Comparison of ENCODE assay signal across 27 cellular contexts in the genomic region with DNA sequence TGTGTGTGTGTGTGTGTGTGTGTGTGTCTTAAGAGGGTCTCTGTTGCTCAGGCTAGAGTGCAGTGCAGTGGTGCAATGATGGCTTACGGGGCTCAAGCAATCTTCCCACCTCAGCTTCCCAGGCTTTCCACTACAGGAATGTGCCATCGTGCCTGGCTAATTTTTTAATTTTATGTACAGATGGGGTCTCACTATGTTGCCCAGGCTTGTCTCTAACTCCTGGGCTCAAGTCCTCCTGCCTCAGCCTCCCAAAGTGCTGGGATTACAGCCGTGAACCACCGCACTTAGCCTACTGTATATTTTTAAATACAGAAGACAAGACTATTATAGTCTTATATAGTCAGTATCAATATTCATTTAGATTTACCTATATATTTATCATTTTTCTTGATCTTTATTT.
"Had no signal": no experiment of that assay in that cellular context is flagged by ENCODE, and none has a peak within 500 bp of the region (broad histone marks: within the 10 kb centered on the region; RNA-seq: fewer than 3 reads in every experiment).

No MANE protein-coding gene starts in this region.

- H3K9me3 ChIP-seq: stomach, suprapubic skin, testis, thoracic aorta, thyroid gland, tibial artery, transverse colon, upper lobe of left lung, upper lobe of right lung, uterus, vagina had no signal

- ATAC-seq: stimulated activated effector memory CD8-positive, alpha-beta T cell treated with anti-CD3 and anti-CD28 coated beads, Interleukin-12 subunit alpha, Interleukin-12 subunit beta, amount 100 ng/mL, for 72 hours; stimulated activated memory B cell treated with anti-CD40 and anti-IgM and Interleukin-4, amounts not matched to agents 10 μg/mL and 1 μg/mL and 100 μg/mL, for 72 hours; stimulated activated naive B cell treated with anti-CD40 and anti-IgM and Interleukin-4, amounts not matched to agents 10 μg/mL and 1 μg/mL and 100 μg/mL, for 72 hours; stimulated activated naive CD8-positive, alpha-beta T cell treated with anti-CD3 and anti-CD28 coated beads, Interleukin-15, amount 100 ng/mL, for 72 hours; stimulated activated naive CD8-positive, alpha-beta T cell treated with anti-CD3 and anti-CD28 coated beads, Interleukin-15, Interleukin-2, amounts not matched to agents 100 U/mL and 50 U/mL, for 24 hours; upper lobe of right lung had no signal

- H3K36me3 ChIP-seq: stomach, suprapubic skin, thoracic aorta, thyroid gland, tibial artery, tibial nerve, transverse colon, upper lobe of left lung, upper lobe of right lung, uterus, vagina had no signal

- H3K27ac ChIP-seq: stomach, suprapubic skin, testis, thoracic aorta, thyroid gland, tibial nerve, transverse colon, upper lobe of left lung, upper lobe of right lung, uterus, vagina had no signal

- H3K4me3 ChIP-seq: stomach, suprapubic skin, testis, thoracic aorta, thyroid gland, tibial artery, tibial nerve, transverse colon, upper lobe of left lung, upper lobe of right lung, uterus, vagina had no signal

- DNase-seq: stimulated activated CD4-positive, alpha-beta T cell treated with anti-CD3 and anti-CD28 coated beads, Interleukin-2, amount 100 ng/mL, for 48 hours; stimulated activated CD4-positive, alpha-beta T cell treated with anti-CD3 and anti-CD28 coated beads, Interleukin-4, amount 100 ng/mL, for 1 hour; stimulated activated CD4-positive, alpha-beta T cell treated with anti-CD3 and anti-CD28 coated beads, Interleukin-4, amount 100 ng/mL, for 24 hours; stimulated activated CD4-positive, alpha-beta T cell treated with anti-CD3 and anti-CD28 coated beads, Interleukin-4, amount 100 ng/mL, for 4 hours; stimulated activated CD8-positive, alpha-beta memory T cell treated with anti-CD3 and anti-CD28 coated beads, Interleukin-4, amount 100 ng/mL, for 48 hours; stimulated activated naive B cell treated with anti-CD40 and anti-IgM and Interleukin-4, amounts not matched to agents 10 μg/mL and 1 μg/mL and 100 μg/mL, for 72 hours; stimulated activated naive CD4-positive, alpha-beta T cell; stimulated activated naive CD4-positive, alpha-beta T cell treated with Interleukin-2 at 50 U/mL for 16 hours; stimulated activated naive CD8-positive, alpha-beta T cell treated with anti-CD3 and anti-CD28 coated beads, Interleukin-15, amount 100 ng/mL, for 72 hours; stimulated activated naive CD8-positive, alpha-beta T cell treated with anti-CD3 and anti-CD28 coated beads, Interleukin-15, Interleukin-2, amounts not matched to agents 100 U/mL and 50 U/mL, for 24 hours; stomach; substantia nigra; testis; thyroid gland; tibial artery; transverse colon; trophoblast cell; upper lobe of left lung; upper lobe of right lung; uterus had no signal

- H3K27me3 ChIP-seq: stomach, suprapubic skin, testis, thyroid gland, tibial artery, tibial nerve, transverse colon, upper lobe of left lung, upper lobe of right lung, uterus, vagina had no signal

- H3K4me1 ChIP-seq: thyroid gland, upper lobe of right lung, uterus had no signal

- FAIRE-seq: urothelium cell line had no signal
